Comparison of ENCODE assay signal across 15 cellular contexts in the genomic region with DNA sequence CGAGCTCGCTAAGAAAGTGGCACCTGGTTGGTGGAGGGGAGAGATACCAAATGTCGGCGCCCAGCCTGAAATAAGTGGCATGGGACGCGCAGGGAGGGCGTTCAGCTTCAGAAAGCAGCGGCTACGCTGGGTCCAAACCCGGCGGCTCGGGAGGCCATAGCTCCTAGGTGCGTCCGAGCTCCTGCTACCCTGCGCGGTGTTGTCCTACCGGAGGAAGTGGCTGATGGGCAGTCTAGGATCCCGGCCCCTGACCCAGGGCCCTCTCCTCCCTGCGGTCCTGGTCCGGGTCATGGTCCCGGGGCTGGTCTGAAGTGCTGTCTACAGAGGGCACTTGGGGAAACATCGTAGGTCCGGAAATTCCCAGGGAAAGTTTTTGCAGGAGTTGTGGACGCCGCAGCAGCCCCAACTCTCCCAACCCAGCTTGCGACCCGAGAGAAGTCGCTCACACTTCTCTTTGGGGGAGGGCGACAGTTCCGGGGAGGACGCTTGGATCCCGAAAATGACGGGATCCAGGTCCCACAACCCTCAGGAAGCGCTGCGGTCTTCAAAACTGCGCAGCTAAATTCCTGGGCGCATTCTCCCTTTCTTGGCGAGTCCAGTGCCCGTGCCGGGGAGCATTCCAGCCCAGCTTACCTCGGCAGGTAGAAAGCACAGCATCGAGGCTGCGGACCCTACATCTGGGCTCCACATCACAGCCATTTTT. TPM values are rescaled to one million over a fixed set of nuclear protein-coding genes. Genes with fewer than 3 reads are reported as not detected.
A peak's percentile ranks its signal among the peaks of the same experiment; 100 is the strongest.
DNase-seq lines count a peak whose midpoint lies in the region; ATAC-seq and TF ChIP-seq lines count a peak whose summit lies in the region.
"Had no signal": no experiment of that assay in that cellular context is flagged by ENCODE, and none has a peak within 500 bp of the region (broad histone marks: within the 10 kb centered on the region; RNA-seq: fewer than 3 reads in every experiment).

No MANE protein-coding gene starts in this region.

- no peak overlapping the region for H3K4me3 ChIP-seq in RWPE2 (ENCODE audit: severe bottlenecking)
- no peak overlapping the region for H3K4me3 ChIP-seq in prostate gland
- H3K4me3 ChIP-seq: sigmoid colon had no signal

- H3K27me3 Mint-ChIP-seq in activated naive CD4-positive, alpha-beta T cell treated with anti-CD3 and anti-CD28 coated beads, Interleukin-2, amount 50 U/mL, for 24 hours: peaks cover 65% of the 10 kb centered on the region
- H3K27me3 Mint-ChIP-seq in glutamatergic neuron (ENCODE audit: unreplicated experiment): peaks cover 27% of the 10 kb centered on the region
- peaks cover 74 to 92% of the 10 kb centered on the region in 2 donors for H3K27me3 Mint-ChIP-seq in stimulated activated naive B cell treated with anti-CD40 and anti-IgM and Interleukin-4, amounts not matched to agents 10 μg/mL and 1 μg/mL and 100 μg/mL, for 72 hours

- H3K4me1 Mint-ChIP-seq in activated naive CD4-positive, alpha-beta T cell treated with anti-CD3 and anti-CD28 coated beads, Interleukin-2, amount 50 U/mL, for 24 hours: peaks cover 35% of the 10 kb centered on the region
- peaks cover 16% of the 10 kb centered on the region for H3K4me1 Mint-ChIP-seq in glutamatergic neuron (ENCODE audit: low read depth, unreplicated experiment)
- peaks cover 6 to 17% of the 10 kb centered on the region in 2 donors for H3K4me1 Mint-ChIP-seq in stimulated activated naive B cell treated with anti-CD40 and anti-IgM and Interleukin-4, amounts not matched to agents 10 μg/mL and 1 μg/mL and 100 μg/mL, for 72 hours

- H3K36me3 Mint-ChIP-seq in activated naive CD4-positive, alpha-beta T cell treated with anti-CD3 and anti-CD28 coated beads, Interleukin-2, amount 50 U/mL, for 24 hours: no peaks in the 10 kb centered on the region
- H3K36me3 Mint-ChIP-seq in glutamatergic neuron (ENCODE audit: unreplicated experiment): no peaks in the 10 kb centered on the region
- H3K36me3 Mint-ChIP-seq in stimulated activated naive B cell treated with anti-CD40 and anti-IgM and Interleukin-4, amounts not matched to agents 10 μg/mL and 1 μg/mL and 100 μg/mL, for 72 hours: no peaks in the 10 kb centered on the region

- peaks cover 99% of the 10 kb centered on the region for H3K27me3 ChIP-seq in RWPE2 (ENCODE audit: insufficient read depth, poor library complexity, severe bottlenecking)
- peaks cover 62% of the 10 kb centered on the region for H3K27me3 ChIP-seq in prostate gland (replicated peaks; ENCODE audit: insufficient read depth)

- no peaks in the 10 kb centered on the region for H3K9me3 Mint-ChIP-seq in activated naive CD4-positive, alpha-beta T cell treated with anti-CD3 and anti-CD28 coated beads, Interleukin-2, amount 50 U/mL, for 24 hours
- peaks cover 2% of the 10 kb centered on the region for H3K9me3 Mint-ChIP-seq in glutamatergic neuron (ENCODE audit: unreplicated experiment)
- H3K9me3 Mint-ChIP-seq in stimulated activated naive B cell treated with anti-CD40 and anti-IgM and Interleukin-4, amounts not matched to agents 10 μg/mL and 1 μg/mL and 100 μg/mL, for 72 hours: no peaks in the 10 kb centered on the region

- H3K9me3 ChIP-seq in RWPE2 (ENCODE audit: severe bottlenecking): no peaks in the 10 kb centered on the region
- H3K9me3 ChIP-seq in prostate gland: no peaks in the 10 kb centered on the region
- H3K9me3 ChIP-seq: sigmoid colon had no signal

- intact Hi-C loops in prostate gland (cut with DNase I): no loop called here

- no peak overlapping the region for H3K4me3 Mint-ChIP-seq in activated naive CD4-positive, alpha-beta T cell treated with anti-CD3 and anti-CD28 coated beads, Interleukin-2, amount 50 U/mL, for 24 hours
- peak overlapping the region; percentile 34 for H3K4me3 Mint-ChIP-seq in glutamatergic neuron (ENCODE audit: unreplicated experiment)
- H3K4me3 Mint-ChIP-seq in stimulated activated naive B cell treated with anti-CD40 and anti-IgM and Interleukin-4, amounts not matched to agents 10 μg/mL and 1 μg/mL and 100 μg/mL, for 72 hours: peak overlapping the region in 1 of 2 donors; percentile 17

- no peak overlapping the region for H3K27ac ChIP-seq in RWPE2 (ENCODE audit: poor library complexity, severe bottlenecking)
- no peak overlapping the region for H3K27ac ChIP-seq in prostate gland
- H3K27ac ChIP-seq: sigmoid colon had no signal

- H3K4me1 ChIP-seq in RWPE2 (ENCODE audit: insufficient read depth, poor library complexity, severe bottlenecking) (no peaks in the 10 kb centered on the region), prostate gland (replicated peaks) (no peaks in the 10 kb centered on the region)

- ATAC-seq in RWPE2 (ENCODE audit: low read depth) (peak; percentile 43), HG03565 (IDR thresholded peaks at IDR 0.05; ENCODE audit: unreplicated experiment) (no peak), HG02610 (IDR thresholded peaks at IDR 0.05; ENCODE audit: unreplicated experiment) (no peak)
- ATAC-seq in stimulated activated naive B cell treated with anti-CD40 and anti-IgM and Interleukin-4, amounts not matched to agents 10 μg/mL and 1 μg/mL and 100 μg/mL, for 72 hours (replicated peaks): no peak

- TF ChIP-seq POLR2A in prostate gland (IDR thresholded peaks at IDR 0.05): no peak

- WGBS in prostate gland: 4% methylated on average over 43 of the region's 43 CpGs

- TF ChIP-seq CTCF in RWPE2 (IDR thresholded peaks at IDR 0.05; ENCODE audit: poor library complexity, severe bottlenecking) (no peak), glutamatergic neuron (IDR thresholded peaks at IDR 0.05; ENCODE audit: partially characterized antibody, unreplicated experiment) (no peak), prostate gland (IDR thresholded peaks at IDR 0.05) (no peak)

- no peak for DNase-seq in activated naive CD4-positive, alpha-beta T cell treated with anti-CD3 and anti-CD28 coated beads, Interleukin-2, amount 50 U/mL, for 16 hours
- no peak for DNase-seq in RWPE2 (ENCODE audit: low spot score)
- DNase-seq in glutamatergic neuron: peak; percentile 42
- no peak for DNase-seq in stimulated activated naive B cell treated with anti-CD40 and anti-IgM and Interleukin-4, amounts not matched to agents 10 μg/mL and 1 μg/mL and 100 μg/mL, for 72 hours
- no peak for DNase-seq in prostate gland (ENCODE audit: low spot score)
- DNase-seq: NCI-H1092 treated with DMSO at 0.1 percent for 48 hours, NCI-H510A treated with DMSO at 0.1 percent for 48 hours, Right ventricle myocardium superior, sigmoid colon had no signal

- no peaks in the 10 kb centered on the region for H3K36me3 ChIP-seq in RWPE2 (ENCODE audit: low read depth)
- no peaks in the 10 kb centered on the region for H3K36me3 ChIP-seq in prostate gland
- H3K36me3 ChIP-seq: sigmoid colon had no signal

- H3K27ac Mint-ChIP-seq in activated naive CD4-positive, alpha-beta T cell treated with anti-CD3 and anti-CD28 coated beads, Interleukin-2, amount 50 U/mL, for 24 hours: peak overlapping the region; percentile 1
- H3K27ac Mint-ChIP-seq in glutamatergic neuron (ENCODE audit: unreplicated experiment): no peak overlapping the region
- peak overlapping the region; percentile 62 for H3K27ac Mint-ChIP-seq in stimulated activated naive B cell treated with anti-CD40 and anti-IgM and Interleukin-4, amounts not matched to agents 10 μg/mL and 1 μg/mL and 100 μg/mL, for 72 hours

RNA-seq across cellular contexts. Expression of gene FOXB1, which starts 9.1 kb away (rescaled TPM):
- total RNA-seq in glutamatergic neuron (ENCODE audit: unreplicated experiment) (not detected), prostate gland (not detected)
- total RNA-seq: G401, HT1080, Right ventricle myocardium superior, sigmoid colon, subcutaneous adipose tissue had no signal
